ENCODE assay signal across 8 cellular contexts in the genomic region with DNA sequence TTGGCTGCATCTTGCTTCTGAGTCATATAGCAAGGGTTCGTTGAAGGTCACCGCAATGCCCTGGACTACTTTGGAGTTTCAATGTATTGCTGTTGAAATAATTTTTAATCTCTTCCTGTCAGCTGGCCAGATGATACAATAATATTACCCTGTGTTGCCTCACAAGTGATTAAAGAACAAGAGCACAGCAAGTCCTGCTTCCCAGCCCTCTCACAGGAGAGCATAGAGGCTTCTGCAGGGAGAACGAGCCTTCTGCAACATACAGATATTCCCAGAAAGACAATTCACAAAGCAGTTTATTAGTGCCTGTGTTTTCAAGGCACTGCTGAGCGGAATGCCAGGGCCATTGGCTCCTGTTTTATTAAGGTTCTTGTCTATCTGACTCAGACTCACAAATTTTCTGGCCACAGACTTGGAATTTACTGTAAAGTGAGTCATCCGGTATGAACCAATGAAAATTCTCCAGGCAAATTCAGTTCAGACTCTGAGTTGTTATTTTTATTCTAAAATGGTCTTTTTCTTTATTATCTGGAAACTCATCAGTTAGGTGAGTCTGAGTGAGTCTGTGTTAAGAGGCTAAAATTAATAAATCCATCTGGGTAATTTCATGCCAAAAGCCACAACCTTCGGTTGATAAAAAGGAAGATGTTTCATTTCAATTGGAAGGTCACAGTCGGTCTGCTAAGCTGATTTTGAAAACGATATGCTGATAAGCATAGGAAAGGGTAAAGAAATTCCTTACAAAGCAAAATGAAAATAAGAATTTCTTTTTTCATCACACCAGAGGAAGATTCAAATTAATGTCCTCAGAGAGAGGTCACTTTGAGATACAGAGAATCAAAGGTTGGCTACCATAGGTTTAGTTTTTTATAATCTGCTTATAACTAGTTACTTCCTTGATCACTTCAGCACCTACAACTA.
A peak's percentile ranks its signal among the peaks of the same experiment; 100 is the strongest.
DNase-seq lines count a peak whose midpoint lies in the region; ATAC-seq, FAIRE-seq and TF ChIP-seq lines count a peak whose summit lies in the region.

No MANE protein-coding gene starts in this region.

- no peak overlapping the region for H3K4me3 Mint-ChIP-seq in stimulated activated naive CD8-positive, alpha-beta T cell treated with anti-CD3 and anti-CD28 coated beads, Interleukin-15, amount 100 ng/mL, for 72 hours
- H3K4me3 Mint-ChIP-seq in astrocyte (ENCODE audit: unreplicated experiment) = peak overlapping the region; percentile 66

- TF ChIP-seq CTCF in astrocyte (IDR thresholded peaks at IDR 0.05; ENCODE audit: insufficient read depth, low read depth, low read length) = no peak
- no peak for TF ChIP-seq CTCF in kidney (IDR thresholded peaks at IDR 0.05; ENCODE audit: borderline replicate concordance, extremely low read depth, insufficient read depth)
- TF ChIP-seq CTCF in thoracic aorta (IDR thresholded peaks at IDR 0.05) = no peak

- peak overlapping the region; percentile 87 for H3K9ac ChIP-seq in astrocyte (ENCODE audit: low read length)
- peak overlapping the region in 1 of 2 donors; percentile 23 for H3K9ac ChIP-seq in kidney (ENCODE audit: low read length in 2 of 2)

- no peaks in the 10 kb centered on the region for H4K20me1 ChIP-seq in astrocyte (ENCODE audit: insufficient read depth, low read length)

- no peaks in the 10 kb centered on the region for H3K9me3 Mint-ChIP-seq in stimulated activated naive CD8-positive, alpha-beta T cell treated with anti-CD3 and anti-CD28 coated beads, Interleukin-15, amount 100 ng/mL, for 72 hours
- no peaks in the 10 kb centered on the region for H3K9me3 Mint-ChIP-seq in astrocyte (ENCODE audit: unreplicated experiment)

- peak overlapping the region; percentile 62 for H3K4me3 ChIP-seq in astrocyte (ENCODE audit: insufficient read depth, low read depth, low read length)
- H3K4me3 ChIP-seq in kidney (ENCODE audit: low read length in 2 of 2) = peak overlapping the region in 1 of 2 donors; percentile 34
- peak overlapping the region; percentile 66 for H3K4me3 ChIP-seq in thoracic aorta

- intact Hi-C loops in kidney (cut with DNase I) = no loop called here

- no peaks in the 10 kb centered on the region for H3K9me3 ChIP-seq in astrocyte (ENCODE audit: insufficient read depth, low read depth, low read length)
- H3K9me3 ChIP-seq in kidney (ENCODE audit: control insufficient read depth in 1 of 2, low read length in 2 of 2) = no peaks in the 10 kb centered on the region
- H3K9me3 ChIP-seq in thoracic aorta = no peaks in the 10 kb centered on the region

- peaks cover 15% of the 10 kb centered on the region for H3K4me1 Mint-ChIP-seq in stimulated activated naive CD8-positive, alpha-beta T cell treated with anti-CD3 and anti-CD28 coated beads, Interleukin-15, amount 100 ng/mL, for 72 hours
- H3K4me1 Mint-ChIP-seq in astrocyte (ENCODE audit: low read depth, unreplicated experiment) = peaks cover 43% of the 10 kb centered on the region

- FAIRE-seq in astrocyte (lab: Jason Lieb, UNC) (peak; percentile 88), kidney (lab: Jason Lieb, UNC) (no peak)

- H3K27me3 ChIP-seq in astrocyte (ENCODE audit: insufficient read depth, low read length) (no peaks in the 10 kb centered on the region), thoracic aorta (replicated peaks; ENCODE audit: insufficient read depth) (no peaks in the 10 kb centered on the region)

- H3K4me2 ChIP-seq in astrocyte (ENCODE audit: low read length) = peak overlapping the region; percentile 82

- H3K27ac ChIP-seq in astrocyte (ENCODE audit: low read depth, low read length) (peak overlapping the region; percentile 99), kidney (ENCODE audit: low read depth in 2 of 2, low read length in 2 of 2) (peak overlapping the region; percentile 27 to 44), thoracic aorta (peak overlapping the region; percentile 74 to 83)

- H3K4me1 ChIP-seq in astrocyte (ENCODE audit: insufficient read depth, low read length) (peaks cover 34% of the 10 kb centered on the region), kidney (ENCODE audit: control insufficient read depth in 1 of 2, insufficient read depth in 1 of 2, low read depth in 1 of 2, low read length in 2 of 2) (peaks cover 7 to 12% of the 10 kb centered on the region in 2 donors), thoracic aorta (ENCODE audit: control insufficient read depth in 1 of 2, low read depth in 2 of 2) (peaks cover 9 to 28% of the 10 kb centered on the region in 2 donors)

- peaks cover 2% of the 10 kb centered on the region for H3K36me3 Mint-ChIP-seq in astrocyte (ENCODE audit: low read depth, unreplicated experiment)

- no peaks in the 10 kb centered on the region for H3K36me3 ChIP-seq in astrocyte (ENCODE audit: insufficient read depth, low read length)
- H3K36me3 ChIP-seq in kidney (ENCODE audit: control insufficient read depth in 1 of 2, insufficient read depth in 2 of 2, low read length in 2 of 2) = no peaks in the 10 kb centered on the region
- no peaks in the 10 kb centered on the region for H3K36me3 ChIP-seq in thoracic aorta

- H2AFZ ChIP-seq in astrocyte (ENCODE audit: low read depth, low read length) = no peak overlapping the region

- peak; percentile 38 for ATAC-seq in stimulated activated naive CD8-positive, alpha-beta T cell treated with anti-CD3 and anti-CD28 coated beads, Interleukin-15, Interleukin-2, amounts not matched to agents 100 U/mL and 50 U/mL, for 24 hours
- ATAC-seq in stimulated activated naive CD8-positive, alpha-beta T cell treated with anti-CD3 and anti-CD28 coated beads, Interleukin-15, amount 100 ng/mL, for 72 hours = no peak
- ATAC-seq in thoracic aorta (ENCODE audit: insufficient number of reproducible peaks, low FRiP score, low read depth) = peak; percentile 68
- no peak for ATAC-seq in HG02623 (IDR thresholded peaks at IDR 0.05; ENCODE audit: unreplicated experiment)
- no peak for ATAC-seq in GM21423 (IDR thresholded peaks at IDR 0.05; ENCODE audit: unreplicated experiment)

- H3K27ac Mint-ChIP-seq in stimulated activated naive CD8-positive, alpha-beta T cell treated with anti-CD3 and anti-CD28 coated beads, Interleukin-15, amount 100 ng/mL, for 72 hours = no peak overlapping the region
- H3K27ac Mint-ChIP-seq in astrocyte (ENCODE audit: unreplicated experiment) = peak overlapping the region; percentile 100

- peaks cover 19% of the 10 kb centered on the region for H3K27me3 Mint-ChIP-seq in stimulated activated naive CD8-positive, alpha-beta T cell treated with anti-CD3 and anti-CD28 coated beads, Interleukin-15, amount 100 ng/mL, for 72 hours
- H3K27me3 Mint-ChIP-seq in astrocyte (ENCODE audit: low read depth, unreplicated experiment) = no peaks in the 10 kb centered on the region

- no peak for DNase-seq in stimulated activated naive CD8-positive, alpha-beta T cell treated with anti-CD3 and anti-CD28 coated beads, Interleukin-15, Interleukin-2, amounts not matched to agents 100 U/mL and 50 U/mL, for 24 hours
- no peak for DNase-seq in stimulated activated naive CD8-positive, alpha-beta T cell treated with anti-CD3 and anti-CD28 coated beads, Interleukin-15, amount 100 ng/mL, for 72 hours
- DNase-seq in astrocyte (ENCODE audit: low read depth) (peak; percentile 97), kidney (no peak), thoracic aorta (ENCODE audit: low spot score) (peak; percentile 21)
- DNase-seq in effector CD8-positive, alpha-beta T cell (lab: John Stamatoyannopoulos, UW) = no peak

- no peaks in the 10 kb centered on the region for H3K79me2 ChIP-seq in astrocyte (ENCODE audit: insufficient read depth, low read length)

Comparison
In these comparisons a context has a peak if more than half of its experiments do, and no peak if none do; other contexts are left out.
1. ATAC-seq: peak in stimulated activated naive CD8-positive, alpha-beta T cell treated with anti-CD3 and anti-CD28 coated beads, Interleukin-15, Interleukin-2, amounts not matched to agents 100 U/mL and 50 U/mL, for 24 hours (single experiment) and thoracic aorta (single experiment); none in stimulated activated naive CD8-positive, alpha-beta T cell treated with anti-CD3 and anti-CD28 coated beads, Interleukin-15, amount 100 ng/mL, for 72 hours (single experiment), HG02623 (single experiment) and GM21423 (single experiment).
2. DNase-seq: peak in astrocyte (single experiment) and thoracic aorta (single experiment); none in stimulated activated naive CD8-positive, alpha-beta T cell treated with anti-CD3 and anti-CD28 coated beads, Interleukin-15, Interleukin-2, amounts not matched to agents 100 U/mL and 50 U/mL, for 24 hours (single experiment), stimulated activated naive CD8-positive, alpha-beta T cell treated with anti-CD3 and anti-CD28 coated beads, Interleukin-15, amount 100 ng/mL, for 72 hours (0 of 2), kidney (single experiment) and effector CD8-positive, alpha-beta T cell (single experiment).
3. H3K27ac ChIP-seq: peak in every context shown above with its lines; median percentile 99 in astrocyte; 78 in thoracic aorta; 36 in kidney.